In the genomic region with DNA sequence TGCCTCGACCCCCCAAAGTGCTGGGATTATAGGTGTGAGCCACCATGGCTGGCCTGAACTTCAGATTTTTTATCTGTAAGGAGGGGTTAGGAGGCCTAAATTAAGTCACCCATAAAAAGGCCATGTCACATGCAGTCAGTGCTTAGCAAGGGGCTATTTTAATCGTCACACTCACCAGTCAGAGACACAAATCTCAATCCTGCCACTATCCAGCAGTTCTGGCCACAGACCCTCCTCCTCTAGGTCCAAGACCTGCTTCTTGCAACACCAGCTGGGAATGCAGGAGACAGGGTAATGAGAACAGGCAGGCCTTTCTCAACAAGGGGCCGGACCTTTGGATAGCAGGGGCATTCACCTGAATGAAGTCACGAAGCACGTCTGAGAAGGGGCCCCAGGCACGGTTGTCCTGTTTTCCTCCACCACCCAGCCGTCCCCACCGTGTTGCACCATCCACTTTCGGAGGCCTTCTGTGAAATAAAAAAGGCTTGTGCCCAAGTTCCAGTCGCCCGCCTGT, we compare ENCODE assay signal across 8 cellular contexts. TPM values are rescaled to one million over a fixed set of nuclear protein-coding genes. Genes with fewer than 3 reads are reported as not detected.
DNase-seq lines count a peak whose midpoint lies in the region; ATAC-seq and TF ChIP-seq lines count a peak whose summit lies in the region.

No MANE protein-coding gene starts in this region.

- H3K36me3 ChIP-seq in HUES64 (ENCODE audit: insufficient read depth, low read length), result peaks cover 17% of the 10 kb centered on the region

- 14% methylated on average over 11 of the region's 11 CpGs for WGBS in HUES64

- peak overlapping the region; percentile 61 for H3K9ac ChIP-seq in HUES64 (ENCODE audit: low read depth, low read length)

- TF ChIP-seq CTCF in AG09309 (IDR thresholded peaks at IDR 0.05; ENCODE audit: control insufficient read depth, insufficient read depth, low read depth, low read length, missing control alignments) (no peak), choroid plexus epithelial cell (conservative IDR thresholded peaks at IDR 0.05; ENCODE audit: low read depth, low read length) (no peak)

- 0 out of 2 replicates have a peak, but pooled peaks cover 7% of the 10 kb centered on the region for H3K4me1 ChIP-seq in HUES64 (ENCODE audit: insufficient read depth, low read length)

- no peak for ATAC-seq in naive B cell (ENCODE audit: low read depth in 2 of 2)
- no peak for ATAC-seq in HG03457 (IDR thresholded peaks at IDR 0.05; ENCODE audit: unreplicated experiment)
- no peak for ATAC-seq in GM21526 (IDR thresholded peaks at IDR 0.05; ENCODE audit: low FRiP score, unreplicated experiment)

- H3K9me3 Mint-ChIP-seq in naive B cell, result peaks cover 3 to 14% (median 4%) of the 10 kb centered on the region in 7 donors

- H3K27ac ChIP-seq in HUES64 (ENCODE audit: low read depth, low read length), result peak overlapping the region; percentile 61; the same call in 1 of the 2 replicates

- no peak overlapping the region for H3K27ac Mint-ChIP-seq in naive B cell

- H3K4me3 ChIP-seq in AG09309 (ENCODE audit: control insufficient read depth, low read depth, low read length), result peak overlapping the region; percentile 68
- peak overlapping the region; percentile 66 for H3K4me3 ChIP-seq in HUES64 (ENCODE audit: low read length)
- H3K4me3 ChIP-seq in choroid plexus epithelial cell (ENCODE audit: low read depth, low read length), result peak overlapping the region; percentile 75

- H3K27me3 ChIP-seq in HUES64 (ENCODE audit: insufficient read depth, low read length), result no peaks in the 10 kb centered on the region; the same call in 1 of the 2 replicates

- peaks cover 7 to 53% (median 12%) of the 10 kb centered on the region in 3 donors for H3K27me3 Mint-ChIP-seq in naive B cell

- H3K4me1 Mint-ChIP-seq in naive B cell, result peaks cover 0 to 6% (median 5%) of the 10 kb centered on the region in 3 donors

- H3K9me3 ChIP-seq in HUES64 (ENCODE audit: insufficient read depth, low read depth, low read length), result peaks cover 10% of the 10 kb centered on the region; the same call in 1 of the 2 replicates

- peaks cover 4 to 8% of the 10 kb centered on the region in 2 donors for H3K36me3 Mint-ChIP-seq in naive B cell

- peak overlapping the region in 7 of 8 donors; percentile 56 to 86 (median 73) for H3K4me3 Mint-ChIP-seq in naive B cell

- DNase-seq in AG09309 (ENCODE audit: low read depth), result no peak
- DNase-seq in choroid plexus epithelial cell (ENCODE audit: low read depth), result no peak
- no peak for DNase-seq in naive B cell
- DNase-seq in NCI-H2081 (lab: John Stamatoyannopoulos, UW), result no peak
- DNase-seq in hypothalamus (lab: John Stamatoyannopoulos, UW), result no peak

RNA-seq across cellular contexts. Expression of a gene that starts 1.4 kb away (rescaled TPM):
- 3.6 TPM for polyA plus RNA-seq in HUES64 (2013, experiment 1 of 2)
- 5.3 TPM for polyA plus RNA-seq in HUES64 (2013, experiment 2 of 2)
- not detected for polyA plus RNA-seq in naive B cell (ENCODE audit: low read depth in 6 of 6)

RNA-seq across cellular contexts. Expression of a gene that starts 53.3 kb away (rescaled TPM):
- 0.10 TPM for polyA plus RNA-seq in HUES64 (2013, experiment 1 of 2)
- 0.19 TPM for polyA plus RNA-seq in HUES64 (2013, experiment 2 of 2)
- not detected for polyA plus RNA-seq in naive B cell (ENCODE audit: low read depth in 6 of 6)

RNA-seq across cellular contexts. Expression of a gene that starts 55.4 kb away (rescaled TPM):
- polyA plus RNA-seq in HUES64 (2013, experiment 1 of 2), result 10.7 TPM
- polyA plus RNA-seq in HUES64 (2013, experiment 2 of 2), result 14.5 TPM
- not detected for polyA plus RNA-seq in naive B cell (ENCODE audit: low read depth in 6 of 6)
